Comparison of ENCODE assay signal across 11 cellular contexts in the genomic region with DNA sequence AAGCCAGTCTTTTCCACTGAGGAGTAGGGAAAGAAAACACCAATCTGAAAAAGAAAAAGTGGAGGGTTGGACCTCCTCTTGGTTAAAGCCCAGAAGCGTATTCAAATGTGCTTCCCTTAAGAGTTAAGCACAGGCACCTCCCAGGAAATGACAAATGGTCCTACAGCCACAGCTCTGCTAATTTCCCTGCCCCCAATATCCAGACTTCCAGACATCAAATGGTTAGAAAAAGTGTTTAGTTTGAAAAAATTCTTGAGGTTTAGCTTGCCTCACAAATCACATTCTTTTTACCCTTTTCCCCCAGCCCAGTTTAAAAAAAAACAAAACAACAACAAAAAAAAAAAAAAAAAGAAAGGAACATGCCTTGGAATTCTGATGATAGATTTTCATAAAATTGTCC. TPM values are rescaled to one million over a fixed set of nuclear protein-coding genes. Genes with fewer than 3 reads are reported as not detected.
DNase-seq lines count a peak whose midpoint lies in the region; ATAC-seq and TF ChIP-seq lines count a peak whose summit lies in the region.
"Had no signal": no experiment of that assay in that cellular context is flagged by ENCODE, and none has a peak within 500 bp of the region (broad histone marks: within the 10 kb centered on the region; RNA-seq: fewer than 3 reads in every experiment).

No MANE protein-coding gene starts in this region.

- peak overlapping the region; percentile 96 to 100 for H3K27ac ChIP-seq in SK-N-SH (ENCODE audit: low read depth in 2 of 2, low read length in 1 of 2)
- H3K27ac ChIP-seq in foreskin keratinocyte = no peak overlapping the region
- H3K27ac ChIP-seq: neutrophil had no signal

- H2AFZ ChIP-seq in SK-N-SH (ENCODE audit: low read depth) = peak overlapping the region; percentile 50

- no peaks in the 10 kb centered on the region for H4K20me1 ChIP-seq in SK-N-SH (ENCODE audit: insufficient read depth)

- TF ChIP-seq RAD21 in SK-N-SH (IDR thresholded peaks at IDR 0.05; ENCODE audit: low read length) = no peak

- H3K79me2 ChIP-seq in SK-N-SH (ENCODE audit: insufficient read depth) = no peaks in the 10 kb centered on the region

- peaks cover 4 to 31% of the 10 kb centered on the region in 2 experiments; a peak in 3 of 4 replicates for H3K4me1 ChIP-seq in SK-N-SH (ENCODE audit: control insufficient read depth in 1 of 2, insufficient read depth in 2 of 2, low read depth in 1 of 2, low read length in 1 of 2)
- H3K4me1 ChIP-seq in foreskin keratinocyte = peaks cover 11% of the 10 kb centered on the region

- CTCF ChIA-PET in SK-N-SH (lab: Yijun Ruan, JAX) = interaction anchor here (1.2 kb wide), 1 partner anchor 80 kb away, joined by 4 read pairs; no protein-coding TSS in a partner anchor

- peak overlapping the region; percentile 81 for H3K9ac ChIP-seq in SK-N-SH

- no peaks in the 10 kb centered on the region for H3K9me2 ChIP-seq in SK-N-SH

- 20% methylated on average over 1 of the region's 1 CpG for WGBS in SK-N-SH (ENCODE audit: low lambda C conversion rate)

- TF ChIP-seq EP300 in SK-N-SH (IDR thresholded peaks at IDR 0.05; ENCODE audit: borderline replicate concordance in 1 of 2, low read depth in 1 of 2, low read length in 1 of 2) = peak; percentile 53 to 94; a peak in 3 of 4 replicates

- peaks cover 0 to 9% of the 10 kb centered on the region in 2 experiments for H3K36me3 ChIP-seq in SK-N-SH (replicated peaks in 1 of 2; ENCODE audit: control insufficient read depth in 1 of 2, insufficient read depth in 2 of 2, low read length in 1 of 2)
- H3K36me3 ChIP-seq: neutrophil had no signal

- H3K4me3 ChIP-seq in SK-N-SH (ENCODE audit: low read depth in 2 of 2, low read length in 1 of 2) = peak overlapping the region in 1 of 2 experiments; percentile 9; a peak in 1 of 4 replicates

- ATAC-seq in foreskin keratinocyte = peak; percentile 60
- peak; percentile 50 for ATAC-seq in omental fat pad (ENCODE audit: low FRiP score)
- no peak for ATAC-seq in GM21515 (IDR thresholded peaks at IDR 0.05; ENCODE audit: unreplicated experiment)
- no peak for ATAC-seq in HG03159 (IDR thresholded peaks at IDR 0.05; ENCODE audit: unreplicated experiment)
- no peak for ATAC-seq in HG03460 (IDR thresholded peaks at IDR 0.05; ENCODE audit: unreplicated experiment)
- ATAC-seq in HG02970 (IDR thresholded peaks at IDR 0.05; ENCODE audit: low FRiP score, unreplicated experiment) = no peak

- H3K27me3 ChIP-seq in SK-N-SH (ENCODE audit: insufficient read depth) (no peaks in the 10 kb centered on the region), foreskin keratinocyte (no peaks in the 10 kb centered on the region)
- H3K27me3 ChIP-seq: neutrophil had no signal

- DNase-seq in AG20443 (ENCODE audit: low spot score) (peak; percentile 71), SK-N-SH (no peak), foreskin keratinocyte (peak in 1 of 2 donors; percentile 57), omental fat pad (ENCODE audit: low spot score) (no peak)
- DNase-seq: GOT3, NCI-H774 had no signal

- peak overlapping the region; percentile 73 for H3K4me2 ChIP-seq in SK-N-SH

- POLR2A ChIA-PET in SK-N-SH (lab: Yijun Ruan, JAX) = no interaction called here

- peaks cover 35% of the 10 kb centered on the region for H3F3A ChIP-seq in SK-N-SH (replicated peaks; ENCODE audit: insufficient read depth)

- H3K9me3 ChIP-seq in SK-N-SH = no peaks in the 10 kb centered on the region
- H3K9me3 ChIP-seq: neutrophil had no signal

- TF ChIP-seq CTCF in SK-N-SH (IDR thresholded peaks at IDR 0.05) (no peak), foreskin keratinocyte (conservative IDR thresholded peaks at IDR 0.05) (no peak), omental fat pad (IDR thresholded peaks at IDR 0.05) (no peak)

TF ChIP-seq in SK-N-SH, 30 proteins besides CTCF, POLR2A, EP300 and RAD21 (continues in another document):
- TF ChIP-seq POLR2AphosphoS5 (IDR thresholded peaks at IDR 0.05; ENCODE audit: low read depth, low read length) = no peak
- TF ChIP-seq, protein P1, sequence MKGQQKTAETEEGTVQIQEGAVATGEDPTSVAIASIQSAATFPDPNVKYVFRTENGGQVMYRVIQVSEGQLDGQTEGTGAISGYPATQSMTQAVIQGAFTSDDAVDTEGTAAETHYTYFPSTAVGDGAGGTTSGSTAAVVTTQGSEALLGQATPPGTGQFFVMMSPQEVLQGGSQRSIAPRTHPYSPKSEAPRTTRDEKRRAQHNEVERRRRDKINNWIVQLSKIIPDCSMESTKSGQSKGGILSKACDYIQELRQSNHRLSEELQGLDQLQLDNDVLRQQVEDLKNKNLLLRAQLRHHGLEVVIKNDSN (IDR thresholded peaks at IDR 0.05; ENCODE audit: borderline replicate concordance, low read depth) = 0 out of 2 replicates have a peak, but pooled peaks have one; percentile 4
- TF ChIP-seq CHD2 (IDR thresholded peaks at IDR 0.05; ENCODE audit: low read length, partially characterized antibody) = peak; percentile 32
- TF ChIP-seq SMC3 (IDR thresholded peaks at IDR 0.05; ENCODE audit: low read depth, low read length) = no peak
- no peak for TF ChIP-seq NRF1 (IDR thresholded peaks at IDR 0.05; ENCODE audit: low read depth, low read length)
- TF ChIP-seq, protein P2, sequence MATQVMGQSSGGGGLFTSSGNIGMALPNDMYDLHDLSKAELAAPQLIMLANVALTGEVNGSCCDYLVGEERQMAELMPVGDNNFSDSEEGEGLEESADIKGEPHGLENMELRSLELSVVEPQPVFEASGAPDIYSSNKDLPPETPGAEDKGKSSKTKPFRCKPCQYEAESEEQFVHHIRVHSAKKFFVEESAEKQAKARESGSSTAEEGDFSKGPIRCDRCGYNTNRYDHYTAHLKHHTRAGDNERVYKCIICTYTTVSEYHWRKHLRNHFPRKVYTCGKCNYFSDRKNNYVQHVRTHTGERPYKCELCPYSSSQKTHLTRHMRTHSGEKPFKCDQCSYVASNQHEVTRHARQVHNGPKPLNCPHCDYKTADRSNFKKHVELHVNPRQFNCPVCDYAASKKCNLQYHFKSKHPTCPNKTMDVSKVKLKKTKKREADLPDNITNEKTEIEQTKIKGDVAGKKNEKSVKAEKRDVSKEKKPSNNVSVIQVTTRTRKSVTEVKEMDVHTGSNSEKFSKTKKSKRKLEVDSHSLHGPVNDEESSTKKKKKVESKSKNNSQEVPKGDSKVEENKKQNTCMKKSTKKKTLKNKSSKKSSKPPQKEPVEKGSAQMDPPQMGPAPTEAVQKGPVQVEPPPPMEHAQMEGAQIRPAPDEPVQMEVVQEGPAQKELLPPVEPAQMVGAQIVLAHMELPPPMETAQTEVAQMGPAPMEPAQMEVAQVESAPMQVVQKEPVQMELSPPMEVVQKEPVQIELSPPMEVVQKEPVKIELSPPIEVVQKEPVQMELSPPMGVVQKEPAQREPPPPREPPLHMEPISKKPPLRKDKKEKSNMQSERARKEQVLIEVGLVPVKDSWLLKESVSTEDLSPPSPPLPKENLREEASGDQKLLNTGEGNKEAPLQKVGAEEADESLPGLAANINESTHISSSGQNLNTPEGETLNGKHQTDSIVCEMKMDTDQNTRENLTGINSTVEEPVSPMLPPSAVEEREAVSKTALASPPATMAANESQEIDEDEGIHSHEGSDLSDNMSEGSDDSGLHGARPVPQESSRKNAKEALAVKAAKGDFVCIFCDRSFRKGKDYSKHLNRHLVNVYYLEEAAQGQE (IDR thresholded peaks at IDR 0.05; ENCODE audit: low read depth, low read length) = no peak; the same call in 1 of the 2 replicates
- 0 out of 2 replicates have a peak, but pooled peaks have one; percentile 14 for TF ChIP-seq TAF1 (IDR thresholded peaks at IDR 0.05; ENCODE audit: borderline replicate concordance, low read depth, low read length)
- TF ChIP-seq TCF12 (IDR thresholded peaks at IDR 0.05) = peak; percentile 81
- TF ChIP-seq, protein P3, sequence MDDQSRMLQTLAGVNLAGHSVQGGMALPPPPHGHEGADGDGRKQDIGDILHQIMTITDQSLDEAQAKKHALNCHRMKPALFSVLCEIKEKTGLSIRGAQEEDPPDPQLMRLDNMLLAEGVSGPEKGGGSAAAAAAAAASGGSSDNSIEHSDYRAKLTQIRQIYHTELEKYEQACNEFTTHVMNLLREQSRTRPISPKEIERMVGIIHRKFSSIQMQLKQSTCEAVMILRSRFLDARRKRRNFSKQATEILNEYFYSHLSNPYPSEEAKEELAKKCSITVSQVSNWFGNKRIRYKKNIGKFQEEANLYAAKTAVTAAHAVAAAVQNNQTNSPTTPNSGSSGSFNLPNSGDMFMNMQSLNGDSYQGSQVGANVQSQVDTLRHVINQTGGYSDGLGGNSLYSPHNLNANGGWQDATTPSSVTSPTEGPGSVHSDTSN (IDR thresholded peaks at IDR 0.05) = peak; percentile 88
- TF ChIP-seq, protein P4, sequence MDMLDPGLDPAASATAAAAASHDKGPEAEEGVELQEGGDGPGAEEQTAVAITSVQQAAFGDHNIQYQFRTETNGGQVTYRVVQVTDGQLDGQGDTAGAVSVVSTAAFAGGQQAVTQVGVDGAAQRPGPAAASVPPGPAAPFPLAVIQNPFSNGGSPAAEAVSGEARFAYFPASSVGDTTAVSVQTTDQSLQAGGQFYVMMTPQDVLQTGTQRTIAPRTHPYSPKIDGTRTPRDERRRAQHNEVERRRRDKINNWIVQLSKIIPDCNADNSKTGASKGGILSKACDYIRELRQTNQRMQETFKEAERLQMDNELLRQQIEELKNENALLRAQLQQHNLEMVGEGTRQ (IDR thresholded peaks at IDR 0.05; ENCODE audit: borderline replicate concordance, low read depth, low read length) = no peak
- TF ChIP-seq FOXJ3 (CRISPR knock-in tag; IDR thresholded peaks at IDR 0.05) = no peak
- no peak for TF ChIP-seq SIN3A (IDR thresholded peaks at IDR 0.05; ENCODE audit: borderline replicate concordance, low read depth, low read length)
- TF ChIP-seq RXRA (IDR thresholded peaks at IDR 0.05; ENCODE audit: borderline replicate concordance, low read depth) = peak; percentile 91
- TF ChIP-seq, protein P5, sequence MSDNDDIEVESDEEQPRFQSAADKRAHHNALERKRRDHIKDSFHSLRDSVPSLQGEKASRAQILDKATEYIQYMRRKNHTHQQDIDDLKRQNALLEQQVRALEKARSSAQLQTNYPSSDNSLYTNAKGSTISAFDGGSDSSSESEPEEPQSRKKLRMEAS (IDR thresholded peaks at IDR 0.05; ENCODE audit: low read depth) = peak; percentile 67
- no peak for TF ChIP-seq ELF1 (IDR thresholded peaks at IDR 0.05)
- no peak; the same call in 1 of the 2 replicates for TF ChIP-seq GABPA (IDR thresholded peaks at IDR 0.05; ENCODE audit: low read depth)
- TF ChIP-seq GATA2 (CRISPR knock-in tag; IDR thresholded peaks at IDR 0.05) = no peak
- peak; percentile 66 for TF ChIP-seq FOSL2 (IDR thresholded peaks at IDR 0.05; ENCODE audit: borderline replicate concordance, low read depth)

RNA-seq across cellular contexts. Expression of a gene that starts 19.0 kb away (rescaled TPM):
- polyA plus RNA-seq in SK-N-SH (2012; rRNA removed) (4.5 and 11.4 TPM in 2 replicates), foreskin keratinocyte (0.37 and 1.4 TPM in 2 replicates)
- 6.5 and 7.3 TPM in 2 replicates for polyA plus RNA-seq in SK-N-SH (2012; cell fraction: cytosol; rRNA removed)
- polyA plus RNA-seq in SK-N-SH (2012; cell fraction: nucleus; rRNA removed) = 13.4 and 14.1 TPM in 2 replicates
- total RNA-seq in foreskin keratinocyte (0.60 and 1.8 TPM in 2 replicates), omental fat pad (100 to 1,000 TPM; 155 to 361 (median 232) TPM)

Comparison
In these comparisons a context has a peak if more than half of its experiments do, and no peak if none do; other contexts are left out.
1. ATAC-seq: peak in foreskin keratinocyte (single experiment) and omental fat pad (single experiment); none in GM21515 (single experiment), HG03159 (single experiment), HG03460 (single experiment) and HG02970 (single experiment).
2. RNA of a gene that starts 19.0 kb away (total RNA-seq): 155 to 361 TPM in omental fat pad; 0.60 to 1.8 TPM in foreskin keratinocyte; every median in the first group is over 10 times any median in the second.